In genomic region chr9:125238127-125238914, GRCh38 we compare ENCODE assay signal across 8 cellular contexts. TPM values are rescaled to one million over a fixed set of nuclear protein-coding genes. Genes with fewer than 3 reads are reported as not detected.
A peak's percentile ranks its signal among the peaks of the same experiment; 100 is the strongest.
DNase-seq lines count a peak whose midpoint lies in the region; ATAC-seq and TF ChIP-seq lines count a peak whose summit lies in the region.

No MANE protein-coding gene starts in this region.

- peak overlapping the region; percentile 98 for H3K9ac ChIP-seq in SK-N-SH
- H3K9ac ChIP-seq in skeletal muscle satellite cell (ENCODE audit: low read depth, low read length), result peak overlapping the region; percentile 3

- H3K4me3 ChIP-seq in SK-N-SH (ENCODE audit: low read depth in 2 of 2, low read length in 1 of 2), result peak overlapping the region; percentile 83 to 100
- peak overlapping the region; percentile 98 for H3K4me3 ChIP-seq in fibroblast of pulmonary artery (replicated peaks; ENCODE audit: low read depth, low read length)
- H3K4me3 ChIP-seq in skeletal muscle satellite cell (ENCODE audit: low read length), result peak overlapping the region; percentile 94

- peak overlapping the region; percentile 98 for H3K4me3 Mint-ChIP-seq in WTC11

- ATAC-seq in SK-N-SH treated with all-trans-retinoic acid at 6 μM for 48 hours (no peak), WTC11 (no peak), HG03354 (IDR thresholded peaks at IDR 0.05; ENCODE audit: poor library complexity, severe bottlenecking, unreplicated experiment) (no peak), GM21786 (IDR thresholded peaks at IDR 0.05; ENCODE audit: unreplicated experiment) (no peak)

- POLR2A ChIA-PET in SK-N-SH (lab: Yijun Ruan, JAX), result interaction anchor here (1.3 kb wide), 1 partner anchor 48 kb away, joined by 3 read pairs; no protein-coding TSS in a partner anchor
- POLR2A ChIA-PET in WTC11 (lab: Charles Lee), result no interaction called here

- no peaks in the 10 kb centered on the region for H3K9me3 ChIP-seq in SK-N-SH
- no peaks in the 10 kb centered on the region for H3K9me3 ChIP-seq in skeletal muscle satellite cell (replicated peaks; ENCODE audit: low read length)

- H4K20me1 ChIP-seq in SK-N-SH (ENCODE audit: insufficient read depth), result peaks cover 70% of the 10 kb centered on the region

- H3K27me3 Mint-ChIP-seq in WTC11 (ENCODE audit: low read depth), result peaks cover 2% of the 10 kb centered on the region; the same call in 1 of the 2 replicates

- TF ChIP-seq EP300 in SK-N-SH (IDR thresholded peaks at IDR 0.05; ENCODE audit: borderline replicate concordance in 1 of 2, low read depth in 1 of 2, low read length in 1 of 2), result no peak

- H3K4me1 ChIP-seq in SK-N-SH (ENCODE audit: control insufficient read depth in 1 of 2, insufficient read depth in 2 of 2, low read depth in 1 of 2, low read length in 1 of 2) (peaks cover 20 to 30% of the 10 kb centered on the region in 2 experiments), skeletal muscle satellite cell (ENCODE audit: control insufficient read depth, insufficient read depth, low read length) (peaks cover 62% of the 10 kb centered on the region)

- no peaks in the 10 kb centered on the region for H3K27me3 ChIP-seq in SK-N-SH (ENCODE audit: insufficient read depth)
- no peaks in the 10 kb centered on the region for H3K27me3 ChIP-seq in skeletal muscle satellite cell (ENCODE audit: control insufficient read depth, insufficient read depth, low read length)

- CTCF ChIA-PET in SK-N-SH (lab: Yijun Ruan, JAX) (interaction anchor here (2.0 kb wide), 1 partner anchor 31 kb away, joined by 5 read pairs; no protein-coding TSS in a partner anchor), WTC11 (lab: Charles Lee) (no interaction called here)

- no peak for TF ChIP-seq RAD21 in SK-N-SH (IDR thresholded peaks at IDR 0.05; ENCODE audit: low read length)

- peaks cover 63% of the 10 kb centered on the region for H3K36me3 Mint-ChIP-seq in WTC11

- DNase-seq in SK-N-SH (no peak), WTC11 (ENCODE audit: low spot score) (no peak), fibroblast of pulmonary artery (ENCODE audit: low read depth) (no peak), epidermal melanocyte (ENCODE audit: insufficient read length, low spot score) (no peak)

- H3K36me3 ChIP-seq in SK-N-SH (replicated peaks in 1 of 2; ENCODE audit: control insufficient read depth in 1 of 2, insufficient read depth in 2 of 2, low read length in 1 of 2) (peaks cover 48 to 63% of the 10 kb centered on the region in 2 experiments), skeletal muscle satellite cell (ENCODE audit: insufficient read depth, low read length) (peaks cover 62% of the 10 kb centered on the region)

- H3K27ac Mint-ChIP-seq in WTC11, result peak overlapping the region; percentile 12

- peaks cover 54% of the 10 kb centered on the region for H3F3A ChIP-seq in SK-N-SH (replicated peaks; ENCODE audit: insufficient read depth)

- peaks cover 75% of the 10 kb centered on the region for H3K79me2 ChIP-seq in SK-N-SH (ENCODE audit: insufficient read depth)

- 81% methylated on average over 7 of the region's 7 CpGs for WGBS in SK-N-SH (ENCODE audit: low lambda C conversion rate)

- no peaks in the 10 kb centered on the region for H3K9me3 Mint-ChIP-seq in WTC11

- peaks cover 30% of the 10 kb centered on the region for H3K4me1 Mint-ChIP-seq in WTC11

- H3K4me2 ChIP-seq in SK-N-SH (peak overlapping the region; percentile 92), skeletal muscle satellite cell (ENCODE audit: low read length) (peak overlapping the region; percentile 81)

- no peaks in the 10 kb centered on the region for H3K9me2 ChIP-seq in SK-N-SH

- no peak overlapping the region for H2AFZ ChIP-seq in SK-N-SH (ENCODE audit: low read depth)

- TF ChIP-seq CTCF in SK-N-SH (IDR thresholded peaks at IDR 0.05), result no peak
- TF ChIP-seq CTCF in WTC11 (IDR thresholded peaks at IDR 0.05), result no peak
- no peak for TF ChIP-seq CTCF in fibroblast of pulmonary artery (IDR thresholded peaks at IDR 0.05; ENCODE audit: low read length, missing control alignments)

- H3K27ac ChIP-seq in SK-N-SH (ENCODE audit: low read depth in 2 of 2, low read length in 1 of 2), result peak overlapping the region in 1 of 2 experiments; percentile 96; a peak in 1 of 4 replicates

TF ChIP-seq in SK-N-SH, 30 proteins besides CTCF, POLR2A, EP300 and RAD21 (continues in another document):
- TF ChIP-seq, protein P1, sequence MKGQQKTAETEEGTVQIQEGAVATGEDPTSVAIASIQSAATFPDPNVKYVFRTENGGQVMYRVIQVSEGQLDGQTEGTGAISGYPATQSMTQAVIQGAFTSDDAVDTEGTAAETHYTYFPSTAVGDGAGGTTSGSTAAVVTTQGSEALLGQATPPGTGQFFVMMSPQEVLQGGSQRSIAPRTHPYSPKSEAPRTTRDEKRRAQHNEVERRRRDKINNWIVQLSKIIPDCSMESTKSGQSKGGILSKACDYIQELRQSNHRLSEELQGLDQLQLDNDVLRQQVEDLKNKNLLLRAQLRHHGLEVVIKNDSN (IDR thresholded peaks at IDR 0.05; ENCODE audit: borderline replicate concordance, low read depth), result no peak

TF ChIP-seq in SK-N-SH treated with all-trans-retinoic acid at 6 μM for 48 hours, 23 proteins besides CTCF, POLR2A, EP300 and RAD21 (continues in another document):
- TF ChIP-seq, protein P2, sequence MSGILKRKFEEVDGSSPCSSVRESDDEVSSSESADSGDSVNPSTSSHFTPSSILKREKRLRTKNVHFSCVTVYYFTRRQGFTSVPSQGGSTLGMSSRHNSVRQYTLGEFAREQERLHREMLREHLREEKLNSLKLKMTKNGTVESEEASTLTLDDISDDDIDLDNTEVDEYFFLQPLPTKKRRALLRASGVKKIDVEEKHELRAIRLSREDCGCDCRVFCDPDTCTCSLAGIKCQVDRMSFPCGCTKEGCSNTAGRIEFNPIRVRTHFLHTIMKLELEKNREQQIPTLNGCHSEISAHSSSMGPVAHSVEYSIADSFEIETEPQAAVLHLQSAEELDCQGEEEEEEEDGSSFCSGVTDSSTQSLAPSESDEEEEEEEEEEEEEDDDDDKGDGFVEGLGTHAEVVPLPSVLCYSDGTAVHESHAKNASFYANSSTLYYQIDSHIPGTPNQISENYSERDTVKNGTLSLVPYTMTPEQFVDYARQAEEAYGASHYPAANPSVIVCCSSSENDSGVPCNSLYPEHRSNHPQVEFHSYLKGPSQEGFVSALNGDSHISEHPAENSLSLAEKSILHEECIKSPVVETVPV (CRISPR knock-in tag; IDR thresholded peaks at IDR 0.05), result no peak
- TF ChIP-seq CSDC2 (CRISPR knock-in tag; IDR thresholded peaks at IDR 0.05), result no peak
- no peak for TF ChIP-seq ZC3H10 (CRISPR knock-in tag; IDR thresholded peaks at IDR 0.05)

TF ChIP-seq in WTC11, 78 proteins besides CTCF, POLR2A, EP300 and RAD21:
- TF ChIP-seq NR2C2 (CRISPR knock-in tag; IDR thresholded peaks at IDR 0.05), result no peak

RNA-seq across cellular contexts. Expression of gene HSPA5, which starts 2.8 kb away (rescaled TPM):
- polyA plus RNA-seq in SK-N-SH (2012; rRNA removed), result 226 and 239 TPM in 2 replicates
- polyA plus RNA-seq in SK-N-SH (2012; cell fraction: cytosol; rRNA removed), result 226 and 239 TPM in 2 replicates
- 109 and 190 TPM in 2 replicates for polyA plus RNA-seq in SK-N-SH (2012; cell fraction: nucleus; rRNA removed)
- total RNA-seq in WTC11 (2021), result 224 to 357 TPM (median 224 TPM) in 3 replicates
- total RNA-seq in skeletal muscle satellite cell (2012; rRNA removed), result 223 and 241 TPM in 2 replicates

RNA-seq across cellular contexts. Expression of gene GAPVD1, which starts 23.3 kb away (rescaled TPM):
- polyA plus RNA-seq in SK-N-SH (2012; rRNA removed), result 10.5 and 10.7 TPM in 2 replicates
- 9.6 and 10.3 TPM in 2 replicates for polyA plus RNA-seq in SK-N-SH (2012; cell fraction: cytosol; rRNA removed)
- 19.0 and 32.1 TPM in 2 replicates for polyA plus RNA-seq in SK-N-SH (2012; cell fraction: nucleus; rRNA removed)
- total RNA-seq in WTC11 (2021), result 33.3 to 34.0 TPM (median 33.8 TPM) in 3 replicates
- total RNA-seq in skeletal muscle satellite cell (2012; rRNA removed), result 58.1 and 61.6 TPM in 2 replicates

RNA-seq across cellular contexts. Expression of gene RABEPK, which starts 38.0 kb away (rescaled TPM):
- polyA plus RNA-seq in SK-N-SH (2012; rRNA removed), result 55.1 and 62.1 TPM in 2 replicates
- polyA plus RNA-seq in SK-N-SH (2012; cell fraction: cytosol; rRNA removed), result 52.3 and 53.5 TPM in 2 replicates
- polyA plus RNA-seq in SK-N-SH (2012; cell fraction: nucleus; rRNA removed), result 44.7 and 51.2 TPM in 2 replicates
- 23.4 to 25.5 TPM (median 23.7 TPM) in 3 replicates for total RNA-seq in WTC11 (2021)
- 32.7 and 38.2 TPM in 2 replicates for total RNA-seq in skeletal muscle satellite cell (2012; rRNA removed)

RNA-seq across cellular contexts. Expression of gene PPP6C, which starts 48.7 kb away (rescaled TPM):
- 14.8 and 16.3 TPM in 2 replicates for polyA plus RNA-seq in SK-N-SH (2012; rRNA removed)
- 23.7 and 33.6 TPM in 2 replicates for polyA plus RNA-seq in SK-N-SH (2012; cell fraction: cytosol; rRNA removed)
- 6.4 and 12.1 TPM in 2 replicates for polyA plus RNA-seq in SK-N-SH (2012; cell fraction: nucleus; rRNA removed)
- 40.9 to 47.4 TPM (median 41.4 TPM) in 3 replicates for total RNA-seq in WTC11 (2021)
- total RNA-seq in skeletal muscle satellite cell (2012; rRNA removed), result 22.5 and 23.6 TPM in 2 replicates
